In genomic region chr9:130465383-130466096, GRCh38 we compare ENCODE assay signal across 12 cellular contexts.
"Had no signal": no experiment of that assay in that cellular context is flagged by ENCODE, and none has a peak within 500 bp of the region (broad histone marks: within the 10 kb centered on the region; RNA-seq: fewer than 3 reads in every experiment).

No MANE protein-coding gene starts in this region.

- DNase-seq: activated CD4-positive, alpha-beta T cell treated with anti-CD3 and anti-CD28 coated beads for 4 hours; activated CD8-positive, alpha-beta T cell treated with anti-CD3 and anti-CD28 coated beads for 36 hours; activated effector memory CD4-positive, alpha-beta T cell treated with Interleukin-2 at 50 U/mL for 16 hours; activated naive CD4-positive, alpha-beta T cell treated with anti-CD3 and anti-CD28 coated beads, Interleukin-2, amount 50 U/mL, for 16 hours; activated T-cell treated with anti-CD3 and anti-CD28 coated beads, Interleukin-2, amount 50 U/mL, for 4 hours; kidney glomerular epithelial cell; mesendoderm; stimulated activated CD4-positive, alpha-beta T cell treated with anti-CD3 and anti-CD28 coated beads, Interleukin-2, amount 100 ng/mL, for 48 hours had no signal

- H3K27me3 ChIP-seq: cardiac muscle cell had no signal

- H3K27ac ChIP-seq: cardiac muscle cell had no signal

- H3K4me1 Mint-ChIP-seq: stimulated activated memory B cell treated with anti-CD40 and anti-IgM and Interleukin-4, amounts not matched to agents 10 μg/mL and 1 μg/mL and 100 μg/mL, for 72 hours had no signal

- H3K36me3 ChIP-seq: cardiac muscle cell had no signal

- H3K36me3 Mint-ChIP-seq: stimulated activated memory B cell treated with anti-CD40 and anti-IgM and Interleukin-4, amounts not matched to agents 10 μg/mL and 1 μg/mL and 100 μg/mL, for 72 hours; WTC11 had no signal

- ATAC-seq: activated CD8-positive, alpha-beta T cell treated with anti-CD3 and anti-CD28 coated beads for 36 hours; activated T-cell treated with anti-CD3 and anti-CD28 coated beads, Interleukin-2, amount 50 U/mL, for 4 hours; stimulated activated memory B cell treated with anti-CD40 and anti-IgM and Interleukin-4, amounts not matched to agents 10 μg/mL and 1 μg/mL and 100 μg/mL, for 72 hours; WTC11 had no signal

- H3K27ac Mint-ChIP-seq: activated CD8-positive, alpha-beta T cell treated with anti-CD3 and anti-CD28 coated beads for 36 hours; stimulated activated memory B cell treated with anti-CD40 and anti-IgM and Interleukin-4, amounts not matched to agents 10 μg/mL and 1 μg/mL and 100 μg/mL, for 72 hours; T-helper 1 cell treated with Interleukin-12 subunit alpha and Interleukin-12 subunit beta and Interleukin-4 antibody, amounts not matched to agents 30 μg/mL and 1 μg/mL, for 36 hours; WTC11 had no signal

- H3K4me3 Mint-ChIP-seq: activated CD8-positive, alpha-beta T cell treated with anti-CD3 and anti-CD28 coated beads for 36 hours; activated T-cell treated with anti-CD3 and anti-CD28 coated beads, Interleukin-2, amount 50 U/mL, for 4 hours; stimulated activated memory B cell treated with anti-CD40 and anti-IgM and Interleukin-4, amounts not matched to agents 10 μg/mL and 1 μg/mL and 100 μg/mL, for 72 hours; T-helper 1 cell treated with Interleukin-12 subunit alpha and Interleukin-12 subunit beta and Interleukin-4 antibody, amounts not matched to agents 30 μg/mL and 1 μg/mL, for 36 hours; WTC11 had no signal

- H3K9me3 Mint-ChIP-seq: activated CD8-positive, alpha-beta T cell treated with anti-CD3 and anti-CD28 coated beads for 36 hours; activated T-cell treated with anti-CD3 and anti-CD28 coated beads, Interleukin-2, amount 50 U/mL, for 4 hours; stimulated activated memory B cell treated with anti-CD40 and anti-IgM and Interleukin-4, amounts not matched to agents 10 μg/mL and 1 μg/mL and 100 μg/mL, for 72 hours; T-helper 1 cell treated with Interleukin-12 subunit alpha and Interleukin-12 subunit beta and Interleukin-4 antibody, amounts not matched to agents 30 μg/mL and 1 μg/mL, for 36 hours; WTC11 had no signal

- H3K4me3 ChIP-seq: cardiac muscle cell had no signal
